19 cellular contexts compared by ENCODE assay signal in genomic region chr10:43336641-43337318, GRCh38. TPM values are rescaled to one million over a fixed set of nuclear protein-coding genes. Genes with fewer than 3 reads are reported as not detected.
DNase-seq lines count a peak whose midpoint lies in the region; ATAC-seq, FAIRE-seq and TF ChIP-seq lines count a peak whose summit lies in the region.
"Had no signal": no experiment of that assay in that cellular context is flagged by ENCODE, and none has a peak within 500 bp of the region (broad histone marks: within the 10 kb centered on the region; RNA-seq: fewer than 3 reads in every experiment).

No MANE protein-coding gene starts in this region.

- H4K20me1 ChIP-seq in HepG2 (ENCODE audit: insufficient read depth, low read length): no peaks in the 10 kb centered on the region

- H3K27me3 ChIP-seq in HepG2 (ENCODE audit: control insufficient read depth in 1 of 2, insufficient read depth in 2 of 2, low read length in 2 of 2): peaks cover 0 to 27% of the 10 kb centered on the region in 2 experiments; a peak in 4 of 5 replicates

- H3K4me3 Mint-ChIP-seq in chondrocyte (ENCODE audit: unreplicated experiment) (peak overlapping the region; percentile 2), type B pancreatic cell (peak overlapping the region; percentile 3)

- in situ Hi-C loops in HepG2 (cut with HindIII; ENCODE audit: extremely low pct_ligation_motif_present, low pct_unique_long_range_greater_than_20kb) (no loop called here), GM13976 (cut with MboI; ENCODE audit: low sequenced_read_pairs, unreplicated experiment) (no loop called here)

- intact Hi-C loops in HepG2 (cut with micrococcal nuclease; ENCODE audit: unreplicated experiment): no loop called here

- H3K79me2 ChIP-seq in HepG2 (ENCODE audit: insufficient read depth, low read length): no peaks in the 10 kb centered on the region

- peak overlapping the region; percentile 96 for H3K27ac Mint-ChIP-seq in chondrocyte (ENCODE audit: unreplicated experiment)
- peak overlapping the region; percentile 65 for H3K27ac Mint-ChIP-seq in type B pancreatic cell

- BruUV-seq in HepG2 (replicated peaks; lab: Mats Ljungman, UMichigan): no TSS peak

- no peak overlapping the region for H3K9ac ChIP-seq in HepG2 (ENCODE audit: insufficient read depth, low read depth, low read length)

- H3K27me3 Mint-ChIP-seq in chondrocyte (ENCODE audit: low read depth) (peaks cover 25% of the 10 kb centered on the region), type B pancreatic cell (peaks cover 21% of the 10 kb centered on the region)

- CTCF ChIA-PET in HepG2 (lab: Yijun Ruan, JAX; ENCODE audit: low intra/inter-chr PET ratio, low total read pairs): no interaction called here

- no peaks in the 10 kb centered on the region for H3K36me3 ChIP-seq in HepG2 (replicated peaks in 1 of 2; ENCODE audit: control insufficient read depth in 1 of 2, insufficient read depth in 2 of 2, low read length in 2 of 2)
- H3K36me3 ChIP-seq: heart left ventricle, prostate gland had no signal

- no peak for TF ChIP-seq RAD21 in HepG2 (CRISPR knock-in tag; IDR thresholded peaks at IDR 0.05)

- no peak for TF ChIP-seq POLR2A in HepG2 (IDR thresholded peaks at IDR 0.05; ENCODE audit: insufficient read depth in 1 of 2, low read depth in 2 of 2, low read length in 2 of 2)

- POLR2A ChIA-PET in HepG2 (lab: Yijun Ruan, JAX): no interaction called here

- no peaks in the 10 kb centered on the region for H3K36me3 Mint-ChIP-seq in chondrocyte (ENCODE audit: low read depth)
- no peaks in the 10 kb centered on the region for H3K36me3 Mint-ChIP-seq in type B pancreatic cell

- no peak for FAIRE-seq in HepG2 (lab: Jason Lieb, UNC)
- FAIRE-seq: colon, endothelial cell of umbilical vein, K562 had no signal

- peaks cover 15% of the 10 kb centered on the region for H3K4me1 Mint-ChIP-seq in chondrocyte (ENCODE audit: low read depth)
- H3K4me1 Mint-ChIP-seq in type B pancreatic cell (ENCODE audit: unreplicated experiment): peaks cover 5% of the 10 kb centered on the region

- H3K4me1 ChIP-seq in HepG2 (ENCODE audit: insufficient read depth, low read length): peaks cover 27% of the 10 kb centered on the region
- H3K4me1 ChIP-seq: prostate gland had no signal

- H3K9me3 Mint-ChIP-seq in chondrocyte (ENCODE audit: low read depth): no peaks in the 10 kb centered on the region
- no peaks in the 10 kb centered on the region for H3K9me3 Mint-ChIP-seq in type B pancreatic cell

- TF ChIP-seq CTCF in chondrocyte (IDR thresholded peaks at IDR 0.05) (no peak), HepG2 (CRISPR knock-in tag; IDR thresholded peaks at IDR 0.05) (no peak), type B pancreatic cell (conservative IDR thresholded peaks at IDR 0.05) (no peak), GM13976 (IDR thresholded peaks at IDR 0.05; ENCODE audit: borderline replicate concordance, control extremely low read depth, extremely low read depth, insufficient read depth, missing control alignments) (no peak)

- no peak for TF ChIP-seq EP300 in HepG2 (IDR thresholded peaks at IDR 0.05; ENCODE audit: low read depth in 2 of 2, low read length in 2 of 2)
- no peak for TF ChIP-seq EP300 in HepG2 (CRISPR knock-in tag; IDR thresholded peaks at IDR 0.05; ENCODE audit: borderline replicate concordance)

- no peak overlapping the region for H3K27ac ChIP-seq in HepG2 (ENCODE audit: extremely low read length, insufficient read depth, low read length)
- H3K27ac ChIP-seq: C4-2B, heart left ventricle, prostate gland had no signal

- WGBS in HepG2 (ENCODE audit: low lambda C conversion rate): 45% methylated on average over 6 of the region's 9 CpGs

- DNase-seq in HT-29 (ENCODE audit: low spot score): peak; percentile 70
- DNase-seq in chondrocyte (ENCODE audit: low spot score): no peak
- no peak for DNase-seq in HepG2 (ENCODE audit: low spot score)
- DNase-seq in type B pancreatic cell (ENCODE audit: extremely low spot score, unreplicated experiment): no peak
- no peak for DNase-seq in GM13976 (ENCODE audit: low spot score)
- DNase-seq: activated effector memory CD4-positive, alpha-beta T cell treated with Interleukin-2 at 50 U/mL for 16 hours; DND-41; NCI-H1105 treated with DMSO at 0.1 percent for 48 hours; stimulated activated CD4-positive, alpha-beta T cell treated with anti-CD3 and anti-CD28 coated beads, Interleukin-15, amount 100 ng/mL, for 24 hours had no signal

- peak; percentile 79 for ATAC-seq in HepG2
- ATAC-seq in GM21526 (IDR thresholded peaks at IDR 0.05; ENCODE audit: low FRiP score, unreplicated experiment): no peak
- no peak for ATAC-seq in HG02981 (IDR thresholded peaks at IDR 0.05; ENCODE audit: unreplicated experiment)
- ATAC-seq: heart left ventricle, K562 had no signal

- no peaks in the 10 kb centered on the region for H3K9me3 ChIP-seq in HepG2 (ENCODE audit: low read length)
- H3K9me3 ChIP-seq: heart left ventricle, prostate gland had no signal

- H3K4me2 ChIP-seq in HepG2 (ENCODE audit: low read depth, low read length): peak overlapping the region; percentile 46

- H3K4me3 ChIP-seq in HepG2 (replicated peaks in 1 of 3; ENCODE audit: insufficient read depth in 1 of 3, low read depth in 2 of 3, low read length in 3 of 3): no peak overlapping the region
- H3K4me3 ChIP-seq: heart left ventricle, K562, prostate gland had no signal

- peak overlapping the region; percentile 64 for H2AFZ ChIP-seq in HepG2 (ENCODE audit: low read length)

TF ChIP-seq in HepG2, 621 proteins besides CTCF, POLR2A, EP300 and RAD21:
- TF ChIP-seq IKZF4 (CRISPR knock-in tag; IDR thresholded peaks at IDR 0.05; ENCODE audit: borderline replicate concordance, low read depth, not compliant biosample characterization) (no peak), ZFP36L1 (CRISPR knock-in tag; IDR thresholded peaks at IDR 0.05) (no peak), ZNF12 (CRISPR knock-in tag; IDR thresholded peaks at IDR 0.05) (no peak), ZNF205 (CRISPR knock-in tag; IDR thresholded peaks at IDR 0.05) (no peak), ZFAT (CRISPR knock-in tag; conservative IDR thresholded peaks at IDR 0.05) (no peak), ZSCAN21 (CRISPR knock-in tag; IDR thresholded peaks at IDR 0.05; ENCODE audit: borderline replicate concordance) (no peak), ZNF350 (CRISPR knock-in tag; IDR thresholded peaks at IDR 0.05; ENCODE audit: borderline replicate concordance, low read depth) (no peak), ZNF83 (CRISPR knock-in tag; IDR thresholded peaks at IDR 0.05; ENCODE audit: borderline replicate concordance) (no peak), MAF1 (CRISPR knock-in tag; IDR thresholded peaks at IDR 0.05; ENCODE audit: borderline replicate concordance) (no peak), SMAD9 (CRISPR knock-in tag; IDR thresholded peaks at IDR 0.05) (no peak), TCF12 (IDR thresholded peaks at IDR 0.05) (no peak), TCF12 (CRISPR knock-in tag; IDR thresholded peaks at IDR 0.05) (no peak), NFE2L1 (CRISPR knock-in tag; IDR thresholded peaks at IDR 0.05; ENCODE audit: borderline replicate concordance) (no peak)

RNA-seq across cellular contexts. Expression of gene FXYD4, which starts 34.7 kb away (rescaled TPM):
- total RNA-seq in HT-29 (2014; rRNA removed; shearing (Covaris generic)): not detected in 2 replicates
- total RNA-seq in chondrocyte (not detected in 3 replicates), HepG2 (2016; rRNA removed; fragmentation: Illumina TruSeq; extraction: Trizol) (not detected in 2 replicates), type B pancreatic cell (ENCODE audit: low replicate concordance) (0.97 and 3.1 TPM in 2 replicates)
- not detected in 2 replicates for total RNA-seq in HepG2 (2016; cell fraction: cytosol; rRNA removed; fragmentation: Illumina TruSeq; extraction: Trizol; ENCODE audit: low read depth)
- total RNA-seq in HepG2 (2016; cell fraction: insoluble cytoplasmic fraction; rRNA removed; fragmentation: Illumina TruSeq; extraction: Trizol): not detected in 2 replicates
- total RNA-seq in HepG2 (2016; cell fraction: membrane; rRNA removed; fragmentation: Illumina TruSeq; extraction: Trizol): not detected in 2 replicates
- not detected in 2 replicates for total RNA-seq in HepG2 (2016; cell fraction: nucleus; rRNA removed; fragmentation: Illumina TruSeq; extraction: Trizol)
- polyA plus RNA-seq in HepG2 (2011; rRNA removed): not detected in 2 replicates
- polyA plus RNA-seq in HepG2 (2011; cell fraction: cytosol; rRNA removed): not detected in 2 replicates
- not detected in 2 replicates for polyA plus RNA-seq in HepG2 (2011; cell fraction: nucleus; rRNA removed)
- not detected in 2 replicates for polyA plus RNA-seq in HepG2 (2012)
- polyA plus RNA-seq in HepG2 (2016; cell fraction: cytosol; fragmentation: Illumina TruSeq; extraction: Trizol; ENCODE audit: low read depth): not detected in 2 replicates
- not detected in 2 replicates for polyA plus RNA-seq in HepG2 (2016; cell fraction: insoluble cytoplasmic fraction; fragmentation: Illumina TruSeq; extraction: Trizol; ENCODE audit: low read depth)
- polyA plus RNA-seq in HepG2 (2016; cell fraction: membrane; fragmentation: Illumina TruSeq; extraction: Trizol; ENCODE audit: low read depth): not detected in 2 replicates
- polyA plus RNA-seq in HepG2 (2016; cell fraction: nucleus; fragmentation: Illumina TruSeq; extraction: Trizol; ENCODE audit: insufficient read depth, low read depth): not detected in 2 replicates
- 0.21 TPM in 1 of 2 replicates, not detected in the other for polyA minus RNA-seq in HepG2 (2011; rRNA and poly(A)+ RNA removed; ENCODE audit: low replicate concordance)
- not detected in 2 replicates for polyA minus RNA-seq in HepG2 (2011; cell fraction: cytosol; rRNA and poly(A)+ RNA removed)
- polyA minus RNA-seq in HepG2 (2011; cell fraction: nucleus; rRNA and poly(A)+ RNA removed): not detected in 2 replicates
- total RNA-seq: endothelial cell of umbilical vein; heart left ventricle; K562; prostate gland; subcutaneous adipose tissue; T-helper 1 cell treated with Interleukin-12 subunit alpha and Interleukin-12 subunit beta and Interleukin-4 antibody, amounts not matched to agents 30 ng/mL and 1 ng/mL, for 36 hours had no signal
- polyA plus RNA-seq: endothelial cell of umbilical vein, K562 had no signal
